Comparison of ENCODE assay signal across 15 cellular contexts in genomic region chr6:20998748-20999448, GRCh38.
"Had no signal": no experiment of that assay in that cellular context is flagged by ENCODE, and none has a peak within 500 bp of the region (broad histone marks: within the 10 kb centered on the region; RNA-seq: fewer than 3 reads in every experiment).

No MANE protein-coding gene starts in this region.

- H3K4me3 ChIP-seq: body of pancreas, colonic mucosa had no signal

- DNase-seq: activated CD4-positive, alpha-beta T cell treated with anti-CD3 and anti-CD28 coated beads, Interleukin-2, amount 50 U/mL, for 1 hour; activated naive CD8-positive, alpha-beta T cell treated with anti-CD3 and anti-CD28 coated beads for 36 hours; amygdala; body of pancreas; central memory CD4-positive, alpha-beta T cell; colonic mucosa; glutamatergic neuron; nephron progenitor cell; right cardiac atrium; small intestine; stimulated activated CD4-positive, alpha-beta T cell treated with anti-CD3 and anti-CD28 coated beads, Interleukin-4, amount 100 ng/mL, for 24 hours; stimulated activated naive CD8-positive, alpha-beta T cell treated with anti-CD3 and anti-CD28 coated beads, Interleukin-15, Interleukin-2, amounts not matched to agents 100 U/mL and 50 U/mL, for 24 hours had no signal

- H3K4me3 Mint-ChIP-seq: activated naive CD8-positive, alpha-beta T cell treated with anti-CD3 and anti-CD28 coated beads for 36 hours; activated T-helper 1 cell treated with anti-CD3 and anti-CD28 coated beads, Interleukin-12 subunit alpha, Interleukin-12 subunit beta, Interleukin-2, Interleukin-4 antibody, amounts not matched to agents 30 ng/mL and 10 ng/mL and 1 ng/mL, durations not matched to agents 14 hours and 24 hours and 36 hours; nephron progenitor cell; type B pancreatic cell had no signal

- H3K27ac ChIP-seq: body of pancreas, colonic mucosa had no signal

- H3K9me3 Mint-ChIP-seq: activated T-helper 1 cell treated with anti-CD3 and anti-CD28 coated beads, Interleukin-12 subunit alpha, Interleukin-12 subunit beta, Interleukin-2, Interleukin-4 antibody, amounts not matched to agents 30 ng/mL and 10 ng/mL and 1 ng/mL, durations not matched to agents 14 hours and 24 hours and 36 hours had no signal

- H3K4me1 ChIP-seq: body of pancreas, colonic mucosa had no signal

- ATAC-seq: body of pancreas; right cardiac atrium; stimulated activated naive CD8-positive, alpha-beta T cell treated with anti-CD3 and anti-CD28 coated beads, Interleukin-15, Interleukin-2, amounts not matched to agents 100 U/mL and 50 U/mL, for 24 hours had no signal

- H3K27ac Mint-ChIP-seq: activated naive CD8-positive, alpha-beta T cell treated with anti-CD3 and anti-CD28 coated beads for 36 hours; activated T-helper 1 cell treated with anti-CD3 and anti-CD28 coated beads, Interleukin-12 subunit alpha, Interleukin-12 subunit beta, Interleukin-2, Interleukin-4 antibody, amounts not matched to agents 30 ng/mL and 10 ng/mL and 1 ng/mL, durations not matched to agents 14 hours and 24 hours and 36 hours; nephron progenitor cell; progenitor cell of endocrine pancreas; type B pancreatic cell had no signal

- H3K9me3 ChIP-seq: body of pancreas, colonic mucosa had no signal

- H3K27me3 Mint-ChIP-seq: activated naive CD8-positive, alpha-beta T cell treated with anti-CD3 and anti-CD28 coated beads for 36 hours; progenitor cell of endocrine pancreas; type B pancreatic cell had no signal

- H3K36me3 ChIP-seq: colonic mucosa had no signal

- H3K27me3 ChIP-seq: body of pancreas, colonic mucosa had no signal
